Comparison of ENCODE assay signal across 8 cellular contexts in genomic region chr7:106365252-106366005, GRCh38.
DNase-seq lines count a peak whose midpoint lies in the region; ATAC-seq, FAIRE-seq and TF ChIP-seq lines count a peak whose summit lies in the region.

No MANE protein-coding gene starts in this region.

- H3K4me3 ChIP-seq in left ventricle myocardium inferior (no peak overlapping the region), epithelial cell of esophagus (ENCODE audit: low read length) (no peak overlapping the region), upper lobe of right lung (no peak overlapping the region), tibial artery (no peak overlapping the region)

- no peak overlapping the region for H3K27ac ChIP-seq in left ventricle myocardium inferior (replicated peaks)
- peak overlapping the region; percentile 7 for H3K27ac ChIP-seq in upper lobe of right lung
- H3K27ac ChIP-seq in tibial artery = no peak overlapping the region

- H3K9me3 ChIP-seq in left ventricle myocardium inferior (replicated peaks) (peaks cover 12% of the 10 kb centered on the region), upper lobe of right lung (no peaks in the 10 kb centered on the region), tibial artery (no peaks in the 10 kb centered on the region)

- H3K27me3 Mint-ChIP-seq in T-helper 2 cell treated with Interferon-gamma antibody and Interleukin-4, amounts not matched to agents 5 μg/mL and 100 μg/mL, for 36 hours (ENCODE audit: low read depth) = peaks cover 26% of the 10 kb centered on the region

- TF ChIP-seq CTCF in left ventricle myocardium inferior (IDR thresholded peaks at IDR 0.05; ENCODE audit: borderline replicate concordance) = no peak
- no peak for TF ChIP-seq CTCF in epithelial cell of esophagus (IDR thresholded peaks at IDR 0.05; ENCODE audit: insufficient read depth, low read depth, low read length, missing control alignments)
- no peak for TF ChIP-seq CTCF in upper lobe of right lung (IDR thresholded peaks at IDR 0.05)
- no peak for TF ChIP-seq CTCF in tibial artery (IDR thresholded peaks at IDR 0.05)

- no peak for DNase-seq in Right ventricle myocardium superior
- no peak for DNase-seq in left ventricle myocardium inferior
- peak; percentile 92 for DNase-seq in epithelial cell of esophagus (ENCODE audit: low read depth)
- peak; percentile 70 for DNase-seq in upper lobe of right lung
- no peak for DNase-seq in tibial artery
- DNase-seq in T-helper 2 cell treated with Interferon-gamma antibody and Interleukin-4, amounts not matched to agents 5 μg/mL and 100 μg/mL, for 36 hours (ENCODE audit: low spot score) = no peak
- DNase-seq in frontal cortex (ENCODE audit: low spot score in 2 of 2) = no peak

- ATAC-seq in Right ventricle myocardium superior (ENCODE audit: poor library complexity) (peak; percentile 66), HG03558 (IDR thresholded peaks at IDR 0.05; ENCODE audit: extremely low read depth, unreplicated experiment) (peak; percentile 90), upper lobe of right lung (peak; percentile 96)

- H3K4me1 ChIP-seq in left ventricle myocardium inferior (no peaks in the 10 kb centered on the region), upper lobe of right lung (no peaks in the 10 kb centered on the region), tibial artery (no peaks in the 10 kb centered on the region)

- H3K27me3 ChIP-seq in left ventricle myocardium inferior (ENCODE audit: low read depth) = no peaks in the 10 kb centered on the region
- no peaks in the 10 kb centered on the region for H3K27me3 ChIP-seq in upper lobe of right lung
- no peaks in the 10 kb centered on the region for H3K27me3 ChIP-seq in tibial artery

- H3K27ac Mint-ChIP-seq in T-helper 2 cell treated with Interferon-gamma antibody and Interleukin-4, amounts not matched to agents 5 μg/mL and 100 μg/mL, for 36 hours = no peak overlapping the region

- H3K36me3 ChIP-seq in left ventricle myocardium inferior (no peaks in the 10 kb centered on the region), upper lobe of right lung (no peaks in the 10 kb centered on the region), tibial artery (no peaks in the 10 kb centered on the region)

- H3K4me1 Mint-ChIP-seq in T-helper 2 cell treated with Interferon-gamma antibody and Interleukin-4, amounts not matched to agents 5 μg/mL and 100 μg/mL, for 36 hours (ENCODE audit: low read depth) = peaks cover 6% of the 10 kb centered on the region

- intact Hi-C loops in Right ventricle myocardium superior (cut with DNase I) (no loop called here), left ventricle myocardium inferior (cut with micrococcal nuclease) (no loop called here), upper lobe of right lung (cut with DNase I) (no loop called here), tibial artery (cut with DNase I; ENCODE audit: low total_unique reads) (no loop called here)

- H3K9me3 Mint-ChIP-seq in T-helper 2 cell treated with Interferon-gamma antibody and Interleukin-4, amounts not matched to agents 5 μg/mL and 100 μg/mL, for 36 hours = no peaks in the 10 kb centered on the region

- H3K36me3 Mint-ChIP-seq in T-helper 2 cell treated with Interferon-gamma antibody and Interleukin-4, amounts not matched to agents 5 μg/mL and 100 μg/mL, for 36 hours (ENCODE audit: low read depth) = no peaks in the 10 kb centered on the region

- no peak overlapping the region for H3K4me3 Mint-ChIP-seq in T-helper 2 cell treated with Interferon-gamma antibody and Interleukin-4, amounts not matched to agents 5 μg/mL and 100 μg/mL, for 36 hours

- FAIRE-seq in frontal cortex (lab: Jason Lieb, UNC) = no peak

Comparison
In these comparisons a context has a peak if more than half of its experiments do, and no peak if none do; other contexts are left out.
1. DNase-seq: peak in epithelial cell of esophagus (single experiment) and upper lobe of right lung (single experiment); none in Right ventricle myocardium superior (single experiment), left ventricle myocardium inferior (single experiment), tibial artery (0 of 2), T-helper 2 cell treated with Interferon-gamma antibody and Interleukin-4, amounts not matched to agents 5 μg/mL and 100 μg/mL, for 36 hours (single experiment) and frontal cortex (0 of 2).
2. Peak in every context shown above with its lines, with median percentiles within 50 percentile points of each other: ATAC-seq.